Comparison of ENCODE assay signal across 9 cellular contexts in genomic region chr3:13301295-13301987, GRCh38.
DNase-seq lines count a peak whose midpoint lies in the region; ATAC-seq, FAIRE-seq and TF ChIP-seq lines count a peak whose summit lies in the region.
"Had no signal": no experiment of that assay in that cellular context is flagged by ENCODE, and none has a peak within 500 bp of the region (broad histone marks: within the 10 kb centered on the region; RNA-seq: fewer than 3 reads in every experiment).

No MANE protein-coding gene starts in this region.

- TF ChIP-seq POLR2A in A549 (IDR thresholded peaks at IDR 0.05; ENCODE audit: low read length) (no peak), uterus (IDR thresholded peaks at IDR 0.05) (no peak)

- FAIRE-seq in A549 (lab: Jason Lieb, UNC) = no peak

- no peak for TF ChIP-seq RAD21 in A549 (conservative IDR thresholded peaks at IDR 0.05 in 1 of 2, IDR thresholded peaks at IDR 0.05 in 1 of 2)

- POLR2A ChIA-PET in A549 (lab: Yijun Ruan, JAX) = no interaction called here

- TF ChIP-seq EP300 in A549 (IDR thresholded peaks at IDR 0.05) = no peak

- TF ChIP-seq CTCF in A549 (IDR thresholded peaks at IDR 0.05) (no peak), uterus (IDR thresholded peaks at IDR 0.05) (no peak)

- peak; percentile 68 to 70 for ATAC-seq in A549
- ATAC-seq in GM18861 (IDR thresholded peaks at IDR 0.05; ENCODE audit: unreplicated experiment) = peak; percentile 52

- no peaks in the 10 kb centered on the region for H3K9me3 ChIP-seq in A549
- no peaks in the 10 kb centered on the region for H3K9me3 ChIP-seq in uterus

- H3K36me3 ChIP-seq in uterus = no peaks in the 10 kb centered on the region

- H3K4me3 ChIP-seq in A549 (no peak overlapping the region), uterus (no peak overlapping the region)

- peak overlapping the region; percentile 51 for H3K4me2 ChIP-seq in A549

- H3K27ac ChIP-seq in A549 = peak overlapping the region; percentile 58 to 72; a peak in 5 of 6 replicates
- no peak overlapping the region for H3K27ac ChIP-seq in uterus

- CTCF ChIA-PET in A549 (lab: Yijun Ruan, JAX) = interaction anchor here (1.2 to 2.3 kb wide), 3 partner anchors 19 to 209 kb away, joined by 3 to 6 read pairs (median 4); no protein-coding TSS in a partner anchor

- peaks cover 11% of the 10 kb centered on the region for H3K4me1 ChIP-seq in A549
- no peaks in the 10 kb centered on the region for H3K4me1 ChIP-seq in uterus

- DNase-seq in A549 (ENCODE audit: low read depth in 1 of 2, low spot score in 1 of 2) (peak; percentile 54 to 64), NCI-H2227 treated with DMSO at 0.1 percent for 48 hours (lab: John Stamatoyannopoulos, UW) (peak; percentile 3), dedifferentiated amniotic fluid mesenchymal stem cell (ENCODE audit: extremely low spot score) (peak; percentile 47), posterior vena cava (ENCODE audit: low spot score) (peak; percentile 73), uterus (no peak), NCI-H2196 treated with DMSO at 0.1 percent for 48 hours (lab: John Stamatoyannopoulos, UW; ENCODE audit: unreplicated experiment) (no peak)
- no peak for DNase-seq in activated CD4-positive, CD25-positive, alpha-beta regulatory T cell treated with anti-CD3 and anti-CD28 coated beads, Interleukin-2, amount 50 U/mL, for 72 hours
- DNase-seq: activated T-cell treated with anti-CD3 and anti-CD28 coated beads, Interleukin-2, amount 50 U/mL, for 4 hours had no signal

- intact Hi-C loops in posterior vena cava (cut with DNase I) = no loop called here
- intact Hi-C loops in uterus (cut with DNase I; ENCODE audit: low total_unique reads) = no loop called here

- no peaks in the 10 kb centered on the region for H3K27me3 ChIP-seq in uterus

- 46% methylated on average over 13 of the region's 13 CpGs for WGBS in A549 (ENCODE audit: missing lambda C conversion rate)

TF ChIP-seq in A549, 52 proteins besides CTCF, POLR2A, EP300 and RAD21:
- TF ChIP-seq FOSL2 (IDR thresholded peaks at IDR 0.05) (peak; percentile 38; the same call in 1 of the 2 replicates), FOSL2 (CRISPR knock-in tag; IDR thresholded peaks at IDR 0.05) (peak; percentile 87), CBX2 (IDR thresholded peaks at IDR 0.05; ENCODE audit: borderline replicate concordance, low read depth) (no peak)
TF ChIP-seq in A549: peak in this region for 1.

Comparison
In these comparisons a context has a peak if more than half of its experiments do, and no peak if none do; other contexts are left out.
1. DNase-seq: peak in A549 (2 of 2), NCI-H2227 treated with DMSO at 0.1 percent for 48 hours (single experiment), dedifferentiated amniotic fluid mesenchymal stem cell (single experiment) and posterior vena cava (single experiment); none in activated CD4-positive, CD25-positive, alpha-beta regulatory T cell treated with anti-CD3 and anti-CD28 coated beads, Interleukin-2, amount 50 U/mL, for 72 hours (single experiment), uterus (0 of 2) and NCI-H2196 treated with DMSO at 0.1 percent for 48 hours (single experiment).
2. H3K27ac ChIP-seq: peak in A549 (2 of 2); none in uterus (0 of 2).